In the genomic region with DNA sequence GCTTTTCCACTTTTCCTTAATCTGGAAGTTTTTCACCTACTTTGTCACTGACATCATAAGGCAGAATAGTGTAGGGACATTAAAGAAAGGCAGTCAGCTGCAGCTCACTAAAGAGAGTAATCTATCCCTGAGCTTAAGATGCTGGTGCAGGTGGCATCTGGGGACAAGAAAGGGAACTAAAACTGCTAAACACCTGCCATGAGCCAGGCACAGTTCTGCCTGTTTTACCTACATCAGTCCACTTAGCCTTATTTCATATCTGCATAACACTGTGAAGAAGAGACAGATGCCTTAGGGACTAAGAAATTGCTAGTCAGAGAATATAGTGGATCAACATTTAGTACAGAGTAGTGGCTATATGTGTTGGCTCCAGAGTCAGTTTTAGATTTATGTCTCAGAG, we compare ENCODE assay signal across 13 cellular contexts.
DNase-seq lines count a peak whose midpoint lies in the region; ATAC-seq and TF ChIP-seq lines count a peak whose summit lies in the region.
"Had no signal": no experiment of that assay in that cellular context is flagged by ENCODE, and none has a peak within 500 bp of the region (broad histone marks: within the 10 kb centered on the region; RNA-seq: fewer than 3 reads in every experiment).

No MANE protein-coding gene starts in this region.

- H3K9me2 ChIP-seq in SK-N-SH = no peaks in the 10 kb centered on the region

- CTCF ChIA-PET in SK-N-SH (lab: Yijun Ruan, JAX) = no interaction called here

- no peaks in the 10 kb centered on the region for H3K36me3 ChIP-seq in WERI-Rb-1
- H3K36me3 ChIP-seq in SK-N-SH (replicated peaks in 1 of 2; ENCODE audit: control insufficient read depth in 1 of 2, insufficient read depth in 2 of 2, low read length in 1 of 2) = peaks cover 0 to 2% of the 10 kb centered on the region in 2 experiments
- H3K36me3 ChIP-seq: colonic mucosa had no signal

- H3K27ac ChIP-seq in WERI-Rb-1 (peak overlapping the region; percentile 9), coronary artery (no peak overlapping the region), SK-N-SH (ENCODE audit: low read depth in 2 of 2, low read length in 1 of 2) (no peak overlapping the region)
- H3K27ac ChIP-seq: colonic mucosa, tibial nerve had no signal

- H3K9me3 Mint-ChIP-seq in mesothelial cell of epicardium = peaks cover 15% of the 10 kb centered on the region

- H3F3A ChIP-seq in SK-N-SH (replicated peaks; ENCODE audit: insufficient read depth) = no peaks in the 10 kb centered on the region

- no peaks in the 10 kb centered on the region for H3K27me3 Mint-ChIP-seq in mesothelial cell of epicardium (ENCODE audit: low read depth)
- H3K27me3 Mint-ChIP-seq: activated naive CD8-positive, alpha-beta T cell had no signal

- H3K4me2 ChIP-seq in SK-N-SH = no peak overlapping the region

- no peaks in the 10 kb centered on the region for H3K27me3 ChIP-seq in WERI-Rb-1 (ENCODE audit: insufficient read depth, low read depth, severe bottlenecking)
- H3K27me3 ChIP-seq in SK-N-SH (ENCODE audit: insufficient read depth) = no peaks in the 10 kb centered on the region
- H3K27me3 ChIP-seq: colonic mucosa, tibial nerve had no signal

- H3K9ac ChIP-seq in SK-N-SH = no peak overlapping the region

- no peaks in the 10 kb centered on the region for H3K9me3 ChIP-seq in WERI-Rb-1 (ENCODE audit: severe bottlenecking)
- H3K9me3 ChIP-seq in SK-N-SH = no peaks in the 10 kb centered on the region; the same call in 1 of the 2 replicates
- H3K9me3 ChIP-seq: colonic mucosa had no signal

- H2AFZ ChIP-seq in SK-N-SH (ENCODE audit: low read depth) = no peak overlapping the region

- H3K4me3 ChIP-seq in WERI-Rb-1 (ENCODE audit: low read depth, low read length) (no peak overlapping the region), coronary artery (no peak overlapping the region), SK-N-SH (ENCODE audit: low read depth in 2 of 2, low read length in 1 of 2) (no peak overlapping the region)
- H3K4me3 ChIP-seq: colonic mucosa, tibial nerve had no signal

- H3K79me2 ChIP-seq in SK-N-SH (ENCODE audit: insufficient read depth) = no peaks in the 10 kb centered on the region

- peaks cover 0 to 4% of the 10 kb centered on the region in 2 experiments; a peak in 1 of 4 replicates for H3K4me1 ChIP-seq in SK-N-SH (ENCODE audit: control insufficient read depth in 1 of 2, insufficient read depth in 2 of 2, low read depth in 1 of 2, low read length in 1 of 2)
- H3K4me1 ChIP-seq: colonic mucosa had no signal

- H3K27ac Mint-ChIP-seq in mesothelial cell of epicardium = no peak overlapping the region
- H3K27ac Mint-ChIP-seq: activated naive CD8-positive, alpha-beta T cell had no signal

- POLR2A ChIA-PET in SK-N-SH (lab: Yijun Ruan, JAX) = no interaction called here

- H3K36me3 Mint-ChIP-seq in mesothelial cell of epicardium = peaks cover 18% of the 10 kb centered on the region

- H4K20me1 ChIP-seq in SK-N-SH (ENCODE audit: insufficient read depth) = no peaks in the 10 kb centered on the region

- H3K4me1 Mint-ChIP-seq in mesothelial cell of epicardium = peaks cover 5% of the 10 kb centered on the region

- ATAC-seq in GM18870 (IDR thresholded peaks at IDR 0.05; ENCODE audit: unreplicated experiment) (peak; percentile 84), GM21528 (IDR thresholded peaks at IDR 0.05; ENCODE audit: low FRiP score, unreplicated experiment) (peak; percentile 93), HG03066 (IDR thresholded peaks at IDR 0.05; ENCODE audit: low read depth, unreplicated experiment) (peak; percentile 65)

- DNase-seq in WERI-Rb-1 = peak; percentile 66
- DNase-seq in SHP77 (lab: John Stamatoyannopoulos, UW) = no peak
- no peak for DNase-seq in coronary artery (ENCODE audit: low spot score)
- no peak for DNase-seq in mesothelial cell of epicardium (ENCODE audit: low spot score in 2 of 2, unreplicated experiment in 2 of 2)
- no peak for DNase-seq in SK-N-SH
- DNase-seq: activated CD8-positive, alpha-beta memory T cell treated with anti-CD3 and anti-CD28 coated beads for 24 hours; colonic mucosa; MV-4-11 had no signal

- TF ChIP-seq CTCF in WERI-Rb-1 (IDR thresholded peaks at IDR 0.05; ENCODE audit: low read depth, low read length) = no peak
- TF ChIP-seq CTCF in coronary artery (IDR thresholded peaks at IDR 0.05) = no peak
- TF ChIP-seq CTCF in mesothelial cell of epicardium (IDR thresholded peaks at IDR 0.05; ENCODE audit: unreplicated experiment) = no peak
- no peak for TF ChIP-seq CTCF in SK-N-SH (IDR thresholded peaks at IDR 0.05)

- no peak for TF ChIP-seq RAD21 in SK-N-SH (IDR thresholded peaks at IDR 0.05; ENCODE audit: low read length)

- no peak for TF ChIP-seq EP300 in SK-N-SH (IDR thresholded peaks at IDR 0.05; ENCODE audit: borderline replicate concordance in 1 of 2, low read depth in 1 of 2, low read length in 1 of 2)

- no peak overlapping the region for H3K4me3 Mint-ChIP-seq in mesothelial cell of epicardium
- H3K4me3 Mint-ChIP-seq: activated naive CD8-positive, alpha-beta T cell had no signal

TF ChIP-seq in SK-N-SH, 30 proteins besides CTCF, POLR2A, EP300 and RAD21:
- TF ChIP-seq NRF1 (IDR thresholded peaks at IDR 0.05; ENCODE audit: low read depth, low read length) (no peak), YY1 (IDR thresholded peaks at IDR 0.05; ENCODE audit: low read depth) (no peak), FOSL2 (IDR thresholded peaks at IDR 0.05; ENCODE audit: borderline replicate concordance, low read depth) (no peak), GATA2 (CRISPR knock-in tag; IDR thresholded peaks at IDR 0.05) (no peak)
TF ChIP-seq in SK-N-SH: peak in this region for 0.
